In the genomic region with DNA sequence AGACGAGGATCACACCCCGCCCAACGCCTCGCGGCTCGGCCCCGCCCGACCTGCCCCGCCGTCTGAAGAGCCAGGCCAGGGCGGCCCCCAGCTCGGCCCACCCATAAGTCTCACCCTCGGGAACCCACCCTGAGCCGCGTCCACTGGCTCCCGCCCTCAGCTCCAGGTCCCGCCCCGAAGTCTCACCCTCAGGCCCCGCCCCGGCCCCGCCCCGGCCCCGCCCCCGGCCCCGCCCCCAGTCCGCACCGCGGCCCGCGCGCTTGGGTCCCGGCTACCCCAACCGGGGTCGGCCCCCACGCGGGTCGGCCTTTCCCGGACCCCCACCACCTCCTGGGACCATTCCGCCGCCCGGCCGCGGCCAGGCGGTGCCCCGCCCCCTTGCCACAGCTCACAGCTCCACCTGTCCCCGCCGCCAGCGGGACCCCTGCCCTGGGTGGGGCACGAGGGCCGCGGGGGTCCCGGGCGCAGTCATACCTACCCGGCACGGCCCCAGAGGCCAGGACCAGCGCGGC, we compare ENCODE assay signal across 8 cellular contexts. TPM values are rescaled to one million over a fixed set of nuclear protein-coding genes. Genes with fewer than 3 reads are reported as not detected.
DNase-seq lines count a peak whose midpoint lies in the region; ATAC-seq and TF ChIP-seq lines count a peak whose summit lies in the region.

No MANE protein-coding gene starts in this region.

- no peak overlapping the region for H3K27ac Mint-ChIP-seq in CD4-positive, CD25-positive, alpha-beta regulatory T cell

- no peak overlapping the region for H3K27ac ChIP-seq in CD4-positive, CD25-positive, alpha-beta regulatory T cell (ENCODE audit: insufficient read depth, low read length, poor library complexity, severe bottlenecking)
- H3K27ac ChIP-seq in liver (ENCODE audit: low read depth in 1 of 2, low read length in 2 of 2), result no peak overlapping the region

- H3K9me3 Mint-ChIP-seq in CD4-positive, CD25-positive, alpha-beta regulatory T cell, result peaks cover 0 to 1% (median 0%) of the 10 kb centered on the region in 7 donors

- H3K4me3 Mint-ChIP-seq in CD4-positive, CD25-positive, alpha-beta regulatory T cell, result peak overlapping the region in 3 of 4 donors; percentile 52 to 74 (median 72)

- H3K36me3 ChIP-seq in CD4-positive, CD25-positive, alpha-beta regulatory T cell (ENCODE audit: control insufficient read depth, insufficient read depth, low read length), result no peaks in the 10 kb centered on the region
- H3K36me3 ChIP-seq in liver (ENCODE audit: control insufficient read depth in 4 of 4, insufficient read depth in 3 of 4, low read depth in 1 of 4, low read length in 3 of 4), result no peaks in the 10 kb centered on the region

- H3K27me3 Mint-ChIP-seq in CD4-positive, CD25-positive, alpha-beta regulatory T cell, result peaks cover 45% of the 10 kb centered on the region

- ATAC-seq in CD4-positive, CD25-positive, alpha-beta regulatory T cell (ENCODE audit: low read depth in 2 of 2), result peak; percentile 37 to 58
- peak; percentile 31 for ATAC-seq in HG03280 (IDR thresholded peaks at IDR 0.05; ENCODE audit: unreplicated experiment)
- peak; percentile 73 to 75 for ATAC-seq in activated CD4-positive, CD25-positive, alpha-beta regulatory T cell treated with anti-CD3 and anti-CD28 coated beads, Interleukin-2, amount 50 U/mL, for 24 hours

- no peaks in the 10 kb centered on the region for H3K36me3 Mint-ChIP-seq in CD4-positive, CD25-positive, alpha-beta regulatory T cell

- no peak for TF ChIP-seq CTCF in liver (IDR thresholded peaks at IDR 0.05; ENCODE audit: low read depth, low read length, missing input control)

- H3K27me3 ChIP-seq in CD4-positive, CD25-positive, alpha-beta regulatory T cell (ENCODE audit: control insufficient read depth, insufficient read depth, low read length), result peaks cover 12% of the 10 kb centered on the region
- peaks cover 0 to 3% (median 0%) of the 10 kb centered on the region in 4 donors for H3K27me3 ChIP-seq in liver (ENCODE audit: control insufficient read depth in 4 of 4, insufficient read depth in 4 of 4, low read length in 3 of 4)

- H3K9me3 ChIP-seq in CD4-positive, CD25-positive, alpha-beta regulatory T cell (ENCODE audit: control insufficient read depth in 2 of 2, low read length in 2 of 2), result no peaks in the 10 kb centered on the region
- H3K9me3 ChIP-seq in liver (ENCODE audit: control insufficient read depth in 4 of 4, low read length in 3 of 4), result no peaks in the 10 kb centered on the region

- H3K4me1 ChIP-seq in CD4-positive, CD25-positive, alpha-beta regulatory T cell (ENCODE audit: control insufficient read depth, insufficient read depth, low read length, poor library complexity, severe bottlenecking), result peaks cover 14% of the 10 kb centered on the region
- H3K4me1 ChIP-seq in liver (ENCODE audit: control insufficient read depth in 4 of 4, insufficient read depth in 4 of 4, low read length in 3 of 4), result peaks cover 0 to 19% (median 14%) of the 10 kb centered on the region in 4 donors

- peaks cover 0 to 7% (median 2%) of the 10 kb centered on the region in 4 donors for H3K4me1 Mint-ChIP-seq in CD4-positive, CD25-positive, alpha-beta regulatory T cell

- no peak overlapping the region for H3K9ac ChIP-seq in liver (ENCODE audit: low read depth in 1 of 2, low read length in 2 of 2)

- WGBS in liver, result 2% methylated on average over 57 of the region's 57 CpGs

- no peak overlapping the region for H3K4me3 ChIP-seq in CD4-positive, CD25-positive, alpha-beta regulatory T cell (ENCODE audit: low read depth, low read length)
- H3K4me3 ChIP-seq in liver (ENCODE audit: low read depth in 1 of 3, low read length in 3 of 3), result peak overlapping the region in 2 of 3 donors; percentile 49 to 74

- TF ChIP-seq RAD21 in liver (IDR thresholded peaks at IDR 0.05), result no peak

- DNase-seq in CD4-positive, CD25-positive, alpha-beta regulatory T cell, result peak; percentile 10 to 45 (median 24)
- peak; percentile 31 for DNase-seq in cerebellar cortex (ENCODE audit: low spot score)
- peak; percentile 20 for DNase-seq in stimulated activated CD8-positive, alpha-beta memory T cell treated with anti-CD3 and anti-CD28 coated beads, Interleukin-12 subunit alpha, Interleukin-12 subunit beta, amount 100 ng/mL, for 4 hours (ENCODE audit: low read depth)
- no peak for DNase-seq in mesenteric fat pad (ENCODE audit: low spot score)
- no peak for DNase-seq in NCI-H128 (lab: John Stamatoyannopoulos, UW; ENCODE audit: unreplicated experiment)

TF ChIP-seq in liver, 16 proteins besides CTCF, POLR2A, EP300 and RAD21:
- TF ChIP-seq GABPA (IDR thresholded peaks at IDR 0.05 in 1 of 2, conservative IDR thresholded peaks at IDR 0.05 in 1 of 2) (no peak), FOXA1 (IDR thresholded peaks at IDR 0.05) (no peak), ZBTB33 (IDR thresholded peaks at IDR 0.05) (no peak), JUND (IDR thresholded peaks at IDR 0.05) (no peak), RXRA (IDR thresholded peaks at IDR 0.05) (no peak), FOXA2 (IDR thresholded peaks at IDR 0.05) (no peak), NR2F2 (IDR thresholded peaks at IDR 0.05) (no peak), YY1 (IDR thresholded peaks at IDR 0.05) (no peak), HNF4A (conservative IDR thresholded peaks at IDR 0.05) (no peak), EGR1 (IDR thresholded peaks at IDR 0.05; ENCODE audit: low read depth in 2 of 2) (no peak), SP1 (IDR thresholded peaks at IDR 0.05) (no peak), HNF4G (IDR thresholded peaks at IDR 0.05) (no peak), TAF1 (conservative IDR thresholded peaks at IDR 0.05) (no peak)
- TF ChIP-seq, protein P1, sequence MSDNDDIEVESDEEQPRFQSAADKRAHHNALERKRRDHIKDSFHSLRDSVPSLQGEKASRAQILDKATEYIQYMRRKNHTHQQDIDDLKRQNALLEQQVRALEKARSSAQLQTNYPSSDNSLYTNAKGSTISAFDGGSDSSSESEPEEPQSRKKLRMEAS (IDR thresholded peaks at IDR 0.05), result no peak
- TF ChIP-seq, protein P2, sequence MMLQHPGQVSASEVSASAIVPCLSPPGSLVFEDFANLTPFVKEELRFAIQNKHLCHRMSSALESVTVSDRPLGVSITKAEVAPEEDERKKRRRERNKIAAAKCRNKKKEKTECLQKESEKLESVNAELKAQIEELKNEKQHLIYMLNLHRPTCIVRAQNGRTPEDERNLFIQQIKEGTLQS (IDR thresholded peaks at IDR 0.05), result no peak
- TF ChIP-seq, protein P3, sequence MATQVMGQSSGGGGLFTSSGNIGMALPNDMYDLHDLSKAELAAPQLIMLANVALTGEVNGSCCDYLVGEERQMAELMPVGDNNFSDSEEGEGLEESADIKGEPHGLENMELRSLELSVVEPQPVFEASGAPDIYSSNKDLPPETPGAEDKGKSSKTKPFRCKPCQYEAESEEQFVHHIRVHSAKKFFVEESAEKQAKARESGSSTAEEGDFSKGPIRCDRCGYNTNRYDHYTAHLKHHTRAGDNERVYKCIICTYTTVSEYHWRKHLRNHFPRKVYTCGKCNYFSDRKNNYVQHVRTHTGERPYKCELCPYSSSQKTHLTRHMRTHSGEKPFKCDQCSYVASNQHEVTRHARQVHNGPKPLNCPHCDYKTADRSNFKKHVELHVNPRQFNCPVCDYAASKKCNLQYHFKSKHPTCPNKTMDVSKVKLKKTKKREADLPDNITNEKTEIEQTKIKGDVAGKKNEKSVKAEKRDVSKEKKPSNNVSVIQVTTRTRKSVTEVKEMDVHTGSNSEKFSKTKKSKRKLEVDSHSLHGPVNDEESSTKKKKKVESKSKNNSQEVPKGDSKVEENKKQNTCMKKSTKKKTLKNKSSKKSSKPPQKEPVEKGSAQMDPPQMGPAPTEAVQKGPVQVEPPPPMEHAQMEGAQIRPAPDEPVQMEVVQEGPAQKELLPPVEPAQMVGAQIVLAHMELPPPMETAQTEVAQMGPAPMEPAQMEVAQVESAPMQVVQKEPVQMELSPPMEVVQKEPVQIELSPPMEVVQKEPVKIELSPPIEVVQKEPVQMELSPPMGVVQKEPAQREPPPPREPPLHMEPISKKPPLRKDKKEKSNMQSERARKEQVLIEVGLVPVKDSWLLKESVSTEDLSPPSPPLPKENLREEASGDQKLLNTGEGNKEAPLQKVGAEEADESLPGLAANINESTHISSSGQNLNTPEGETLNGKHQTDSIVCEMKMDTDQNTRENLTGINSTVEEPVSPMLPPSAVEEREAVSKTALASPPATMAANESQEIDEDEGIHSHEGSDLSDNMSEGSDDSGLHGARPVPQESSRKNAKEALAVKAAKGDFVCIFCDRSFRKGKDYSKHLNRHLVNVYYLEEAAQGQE (IDR thresholded peaks at IDR 0.05), result no peak

RNA-seq across cellular contexts. Expression of gene CSPG5, which starts 0.5 kb away (rescaled TPM):
- total RNA-seq in CD4-positive, CD25-positive, alpha-beta regulatory T cell, result not detected
- under 1 TPM in 1 of 4 donors, not detected in 3; 0.25 TPM for polyA plus RNA-seq in CD4-positive, CD25-positive, alpha-beta regulatory T cell
- total RNA-seq in liver (under 1 TPM; 0.25 to 0.33 TPM), mesenteric fat pad (2.0 TPM)
- under 1 TPM in 1 of 2 donors, not detected in 1; 0.42 TPM for polyA plus RNA-seq in liver

Comparison
In these comparisons a context has a peak if more than half of its experiments do, and no peak if none do; other contexts are left out.
1. DNase-seq: peak in CD4-positive, CD25-positive, alpha-beta regulatory T cell (3 of 3), cerebellar cortex (single experiment) and stimulated activated CD8-positive, alpha-beta memory T cell treated with anti-CD3 and anti-CD28 coated beads, Interleukin-12 subunit alpha, Interleukin-12 subunit beta, amount 100 ng/mL, for 4 hours (single experiment); none in mesenteric fat pad (single experiment) and NCI-H128 (single experiment).
2. Peak in every context shown above with its lines, with median percentiles within 50 percentile points of each other: ATAC-seq.